Comparison of ENCODE assay signal across 23 cellular contexts in genomic region chr4:169418846-169419245, GRCh38.
"Had no signal": no experiment of that assay in that cellular context is flagged by ENCODE, and none has a peak within 500 bp of the region (broad histone marks: within the 10 kb centered on the region; RNA-seq: fewer than 3 reads in every experiment).

No MANE protein-coding gene starts in this region.

- H3K27ac Mint-ChIP-seq: dendritic cell treated with granulocyte-macrophage colony-stimulating factor and Interleukin-4, amounts not matched to agents 40 ng/mL and 50 ng/mL, for 4 days; effector memory CD8-positive, alpha-beta T cell; immature natural killer cell; memory B cell; natural killer cell treated with Interleukin-12 subunit alpha and Interleukin-12 subunit beta and Interleukin-15 and Interleukin-18, amount 100 ng/mL, for 72 hours; neural progenitor cell; stimulated activated effector memory CD8-positive, alpha-beta T cell treated with anti-CD3 and anti-CD28 coated beads, Interleukin-12 subunit alpha, Interleukin-12 subunit beta, amount 100 ng/mL, for 72 hours; type B pancreatic cell had no signal

- H3K27me3 Mint-ChIP-seq: dendritic cell treated with granulocyte-macrophage colony-stimulating factor and Interleukin-4, amounts not matched to agents 40 ng/mL and 50 ng/mL, for 4 days; effector memory CD8-positive, alpha-beta T cell; memory B cell; natural killer cell treated with Interleukin-12 subunit alpha and Interleukin-12 subunit beta and Interleukin-15 and Interleukin-18, amount 100 ng/mL, for 72 hours; type B pancreatic cell had no signal

- H3K4me2 ChIP-seq: neural progenitor cell had no signal

- H3K27me3 ChIP-seq: esophagus muscularis mucosa, foreskin keratinocyte, left lung, neural progenitor cell, ovary, suprapubic skin, thyroid gland had no signal

- H3K4me1 ChIP-seq: esophagus muscularis mucosa, foreskin keratinocyte, left lung, lower lobe of right lung, neural progenitor cell, suprapubic skin, thyroid gland had no signal

- H3K9ac ChIP-seq: neural progenitor cell had no signal

- H3K4me3 Mint-ChIP-seq: dendritic cell treated with granulocyte-macrophage colony-stimulating factor and Interleukin-4, amounts not matched to agents 40 ng/mL and 50 ng/mL, for 4 days; effector memory CD8-positive, alpha-beta T cell; immature natural killer cell; memory B cell; natural killer cell treated with Interleukin-12 subunit alpha and Interleukin-12 subunit beta and Interleukin-15 and Interleukin-18, amount 100 ng/mL, for 72 hours; neural progenitor cell; stimulated activated effector memory CD8-positive, alpha-beta T cell treated with anti-CD3 and anti-CD28 coated beads, Interleukin-12 subunit alpha, Interleukin-12 subunit beta, amount 100 ng/mL, for 72 hours; type B pancreatic cell had no signal

- DNase-seq: effector memory CD8-positive, alpha-beta T cell; foreskin keratinocyte; immature natural killer cell; left lung; lower lobe of right lung; midbrain; nucleus accumbens; ovary; right cardiac atrium; small intestine; stimulated activated CD4-positive, alpha-beta T cell treated with anti-CD3 and anti-CD28 coated beads, Interleukin-4, amount 100 ng/mL, for 1 hour; stimulated activated CD8-positive, alpha-beta memory T cell treated with anti-CD3 and anti-CD28 coated beads, Interleukin-4, amount 100 ng/mL, for 48 hours; stimulated activated naive CD8-positive, alpha-beta T cell treated with anti-CD3 and anti-CD28 coated beads, Interleukin-15, Interleukin-2, amounts not matched to agents 100 U/mL and 50 U/mL, for 24 hours; thyroid gland had no signal

- H3K9me3 Mint-ChIP-seq: dendritic cell treated with granulocyte-macrophage colony-stimulating factor and Interleukin-4, amounts not matched to agents 40 ng/mL and 50 ng/mL, for 4 days; effector memory CD8-positive, alpha-beta T cell; immature natural killer cell; memory B cell; natural killer cell treated with Interleukin-12 subunit alpha and Interleukin-12 subunit beta and Interleukin-15 and Interleukin-18, amount 100 ng/mL, for 72 hours; neural progenitor cell; stimulated activated effector memory CD8-positive, alpha-beta T cell treated with anti-CD3 and anti-CD28 coated beads, Interleukin-12 subunit alpha, Interleukin-12 subunit beta, amount 100 ng/mL, for 72 hours; type B pancreatic cell had no signal

- H3K9me3 ChIP-seq: esophagus muscularis mucosa, left lung, lower lobe of right lung, ovary, suprapubic skin, thyroid gland had no signal

- H3K36me3 ChIP-seq: lower lobe of right lung, neural progenitor cell, ovary, thyroid gland had no signal

- H3K27ac ChIP-seq: epithelial cell of prostate, esophagus muscularis mucosa, foreskin keratinocyte, left lung, lower lobe of right lung, neural progenitor cell, ovary, suprapubic skin, thyroid gland had no signal

- H2AFZ ChIP-seq: neural progenitor cell had no signal

- ATAC-seq: effector memory CD8-positive, alpha-beta T cell; foreskin keratinocyte; left lung; lower lobe of right lung; natural killer cell treated with Interleukin-12 subunit alpha and Interleukin-12 subunit beta and Interleukin-15 and Interleukin-18, amount 100 ng/mL, for 72 hours; right cardiac atrium; stimulated activated effector memory CD8-positive, alpha-beta T cell treated with anti-CD3 and anti-CD28 coated beads, Interleukin-12 subunit alpha, Interleukin-12 subunit beta, amount 100 ng/mL, for 72 hours; stimulated activated naive CD8-positive, alpha-beta T cell treated with anti-CD3 and anti-CD28 coated beads, Interleukin-15, Interleukin-2, amounts not matched to agents 100 U/mL and 50 U/mL, for 24 hours had no signal

- H3K4me1 Mint-ChIP-seq: immature natural killer cell; memory B cell; stimulated activated effector memory CD8-positive, alpha-beta T cell treated with anti-CD3 and anti-CD28 coated beads, Interleukin-12 subunit alpha, Interleukin-12 subunit beta, amount 100 ng/mL, for 72 hours had no signal

- H3K4me3 ChIP-seq: esophagus muscularis mucosa, left lung, lower lobe of right lung, neural progenitor cell, ovary, suprapubic skin, thyroid gland had no signal
